18 cellular contexts compared by ENCODE assay signal in genomic region chr20:5567644-5568043, GRCh38.
"Had no signal": no experiment of that assay in that cellular context is flagged by ENCODE, and none has a peak within 500 bp of the region (broad histone marks: within the 10 kb centered on the region; RNA-seq: fewer than 3 reads in every experiment).

No MANE protein-coding gene starts in this region.

- H3K4me1 ChIP-seq: psoas muscle, right lobe of liver, tibial artery, upper lobe of right lung, vagina had no signal

- H3K4me3 Mint-ChIP-seq: naive B cell; nephron progenitor cell; stimulated activated effector memory CD8-positive, alpha-beta T cell treated with anti-CD3 and anti-CD28 coated beads, Interleukin-12 subunit alpha, Interleukin-12 subunit beta, amount 100 ng/mL, for 72 hours had no signal

- H3K9me3 ChIP-seq: psoas muscle, right lobe of liver, tibial artery, upper lobe of right lung, vagina had no signal

- H3K27ac ChIP-seq: dorsolateral prefrontal cortex, hepatocyte, psoas muscle, right lobe of liver, tibial artery, upper lobe of right lung, vagina had no signal

- H3K4me2 ChIP-seq: hepatocyte had no signal

- ATAC-seq: psoas muscle; right lobe of liver; stimulated activated effector memory CD8-positive, alpha-beta T cell treated with anti-CD3 and anti-CD28 coated beads, Interleukin-12 subunit alpha, Interleukin-12 subunit beta, amount 100 ng/mL, for 72 hours; stimulated activated naive CD8-positive, alpha-beta T cell treated with anti-CD3 and anti-CD28 coated beads, Interleukin-15, Interleukin-2, amounts not matched to agents 100 U/mL and 50 U/mL, for 24 hours; upper lobe of right lung had no signal

- H3K4me3 ChIP-seq: dorsolateral prefrontal cortex, hepatocyte, psoas muscle, right lobe of liver, tibial artery, upper lobe of right lung, vagina had no signal

- H3K27ac Mint-ChIP-seq: naive B cell; nephron progenitor cell; stimulated activated effector memory CD8-positive, alpha-beta T cell treated with anti-CD3 and anti-CD28 coated beads, Interleukin-12 subunit alpha, Interleukin-12 subunit beta, amount 100 ng/mL, for 72 hours had no signal

- H3K27me3 Mint-ChIP-seq: naive B cell had no signal

- H3K27me3 ChIP-seq: dorsolateral prefrontal cortex, hepatocyte, right lobe of liver, tibial artery, upper lobe of right lung, vagina had no signal

- H3K79me2 ChIP-seq: hepatocyte had no signal

- H3K9me3 Mint-ChIP-seq: naive B cell; nephron progenitor cell; stimulated activated effector memory CD8-positive, alpha-beta T cell treated with anti-CD3 and anti-CD28 coated beads, Interleukin-12 subunit alpha, Interleukin-12 subunit beta, amount 100 ng/mL, for 72 hours had no signal

- H2AFZ ChIP-seq: hepatocyte had no signal

- H3K4me1 Mint-ChIP-seq: nephron progenitor cell had no signal

- DNase-seq: dorsolateral prefrontal cortex; effector CD8-positive, alpha-beta T cell; foreskin melanocyte; head of caudate nucleus; mesendoderm; naive B cell; nephron progenitor cell; psoas muscle; retina; right lobe of liver; stimulated activated CD4-positive, alpha-beta T cell treated with anti-CD3 and anti-CD28 coated beads, Interleukin-4, amount 100 ng/mL, for 1 hour; stimulated activated CD8-positive, alpha-beta memory T cell treated with anti-CD3 and anti-CD28 coated beads, Interleukin-4, amount 100 ng/mL, for 48 hours; stimulated activated naive CD8-positive, alpha-beta T cell treated with anti-CD3 and anti-CD28 coated beads, Interleukin-15, Interleukin-2, amounts not matched to agents 100 U/mL and 50 U/mL, for 24 hours; tibial artery; upper lobe of right lung had no signal
